In genomic region chr4:39699676-39700409, GRCh38 we compare ENCODE assay signal across 8 cellular contexts. TPM values are rescaled to one million over a fixed set of nuclear protein-coding genes. Genes with fewer than 3 reads are reported as not detected.
DNase-seq lines count a peak whose midpoint lies in the region; ATAC-seq, FAIRE-seq and TF ChIP-seq lines count a peak whose summit lies in the region.

No MANE protein-coding gene starts in this region.

- H3K27ac Mint-ChIP-seq in activated CD4-positive, alpha-beta T cell treated with anti-CD3 and anti-CD28 coated beads, Interleukin-2, amount 10 ng/mL, durations not matched to agents 24 days and 14 days: peak overlapping the region; percentile 99
- peak overlapping the region; percentile 88 for H3K27ac Mint-ChIP-seq in T-helper 1 cell treated with Interleukin-12 subunit alpha and Interleukin-12 subunit beta and Interleukin-4 antibody, amounts not matched to agents 30 μg/mL and 1 μg/mL, for 36 hours
- peak overlapping the region; percentile 80 to 83 for H3K27ac Mint-ChIP-seq in stimulated activated naive CD8-positive, alpha-beta T cell treated with anti-CD3 and anti-CD28 coated beads, Interleukin-15, amount 100 ng/mL, for 72 hours

- TF ChIP-seq CTCF in fibroblast of the aortic adventitia (IDR thresholded peaks at IDR 0.05; ENCODE audit: insufficient read depth, low read length): no peak

- ATAC-seq in stimulated activated naive CD8-positive, alpha-beta T cell treated with anti-CD3 and anti-CD28 coated beads, Interleukin-15, amount 100 ng/mL, for 72 hours: peak; percentile 39

- H3K36me3 Mint-ChIP-seq in activated CD4-positive, alpha-beta T cell treated with anti-CD3 and anti-CD28 coated beads, Interleukin-2, amount 10 ng/mL, durations not matched to agents 24 days and 14 days (ENCODE audit: low read depth): peaks cover 20% of the 10 kb centered on the region
- peaks cover 14% of the 10 kb centered on the region for H3K36me3 Mint-ChIP-seq in T-helper 1 cell treated with Interleukin-12 subunit alpha and Interleukin-12 subunit beta and Interleukin-4 antibody, amounts not matched to agents 30 μg/mL and 1 μg/mL, for 36 hours (ENCODE audit: low read depth)

- intact Hi-C loops in activated CD4-positive, alpha-beta T cell treated with anti-CD3 and anti-CD28 coated beads, Interleukin-2, amount 10 ng/mL, durations not matched to agents 24 days and 14 days (cut with micrococcal nuclease): loop anchor here (2.0 to 10.0 kb wide), 4 partner anchors 112 to 627 kb away; partner anchors contain the start of genes LIAS and RPL9

- peak overlapping the region; percentile 99 for H3K4me3 Mint-ChIP-seq in activated CD4-positive, alpha-beta T cell treated with anti-CD3 and anti-CD28 coated beads, Interleukin-2, amount 10 ng/mL, durations not matched to agents 24 days and 14 days
- H3K4me3 Mint-ChIP-seq in T-helper 1 cell treated with Interleukin-12 subunit alpha and Interleukin-12 subunit beta and Interleukin-4 antibody, amounts not matched to agents 30 μg/mL and 1 μg/mL, for 36 hours: peak overlapping the region; percentile 96
- H3K4me3 Mint-ChIP-seq in stimulated activated naive CD8-positive, alpha-beta T cell treated with anti-CD3 and anti-CD28 coated beads, Interleukin-15, amount 100 ng/mL, for 72 hours: peak overlapping the region; percentile 94 to 100

- no peaks in the 10 kb centered on the region for H3K27me3 Mint-ChIP-seq in activated CD4-positive, alpha-beta T cell treated with anti-CD3 and anti-CD28 coated beads, Interleukin-2, amount 10 ng/mL, durations not matched to agents 24 days and 14 days
- H3K27me3 Mint-ChIP-seq in T-helper 1 cell treated with Interleukin-12 subunit alpha and Interleukin-12 subunit beta and Interleukin-4 antibody, amounts not matched to agents 30 μg/mL and 1 μg/mL, for 36 hours (ENCODE audit: low read depth): no peaks in the 10 kb centered on the region
- H3K27me3 Mint-ChIP-seq in stimulated activated naive CD8-positive, alpha-beta T cell treated with anti-CD3 and anti-CD28 coated beads, Interleukin-15, amount 100 ng/mL, for 72 hours: no peaks in the 10 kb centered on the region

- peak overlapping the region; percentile 92 for H3K4me3 ChIP-seq in fibroblast of the aortic adventitia (ENCODE audit: low read depth, low read length)

- H3K9me3 Mint-ChIP-seq in activated CD4-positive, alpha-beta T cell treated with anti-CD3 and anti-CD28 coated beads, Interleukin-2, amount 10 ng/mL, durations not matched to agents 24 days and 14 days: no peaks in the 10 kb centered on the region
- H3K9me3 Mint-ChIP-seq in T-helper 1 cell treated with Interleukin-12 subunit alpha and Interleukin-12 subunit beta and Interleukin-4 antibody, amounts not matched to agents 30 μg/mL and 1 μg/mL, for 36 hours: no peaks in the 10 kb centered on the region
- H3K9me3 Mint-ChIP-seq in stimulated activated naive CD8-positive, alpha-beta T cell treated with anti-CD3 and anti-CD28 coated beads, Interleukin-15, amount 100 ng/mL, for 72 hours: no peaks in the 10 kb centered on the region

- no peak for FAIRE-seq in frontal cortex (lab: Jason Lieb, UNC)

- peaks cover 24% of the 10 kb centered on the region for H3K4me1 Mint-ChIP-seq in activated CD4-positive, alpha-beta T cell treated with anti-CD3 and anti-CD28 coated beads, Interleukin-2, amount 10 ng/mL, durations not matched to agents 24 days and 14 days
- peaks cover 26% of the 10 kb centered on the region for H3K4me1 Mint-ChIP-seq in T-helper 1 cell treated with Interleukin-12 subunit alpha and Interleukin-12 subunit beta and Interleukin-4 antibody, amounts not matched to agents 30 μg/mL and 1 μg/mL, for 36 hours (ENCODE audit: low read depth)
- H3K4me1 Mint-ChIP-seq in stimulated activated naive CD8-positive, alpha-beta T cell treated with anti-CD3 and anti-CD28 coated beads, Interleukin-15, amount 100 ng/mL, for 72 hours: peaks cover 37% of the 10 kb centered on the region

- DNase-seq in activated CD4-positive, alpha-beta T cell treated with anti-CD3 and anti-CD28 coated beads, Interleukin-2, amount 10 ng/mL, durations not matched to agents 24 days and 14 days: no peak
- DNase-seq in activated CD4-positive, alpha-beta T cell treated with anti-CD3 and anti-CD28 coated beads for 48 hours: no peak
- DNase-seq in fibroblast of the aortic adventitia (ENCODE audit: low read depth) (peak; percentile 39), NCI-H82 treated with DMSO at 0.1 percent for 48 hours (lab: John Stamatoyannopoulos, UW; ENCODE audit: unreplicated experiment) (no peak), frontal cortex (ENCODE audit: low spot score in 2 of 2) (no peak)
- DNase-seq in stimulated activated naive CD8-positive, alpha-beta T cell treated with anti-CD3 and anti-CD28 coated beads, Interleukin-15, amount 100 ng/mL, for 72 hours: no peak
- DNase-seq in activated CD4-positive, CD25-positive, alpha-beta regulatory T cell treated with anti-CD3 and anti-CD28 coated beads, Interleukin-2, amount 50 U/mL, for 72 hours: no peak

RNA-seq across cellular contexts. Expression of gene UBE2K, which starts 1.9 kb away (rescaled TPM):
- 99.4 and 106 TPM in 2 replicates for total RNA-seq in activated CD4-positive, alpha-beta T cell treated with anti-CD3 and anti-CD28 coated beads, Interleukin-2, amount 10 ng/mL, durations not matched to agents 24 days and 14 days
- total RNA-seq in fibroblast of the aortic adventitia (ENCODE audit: low replicate concordance) (22.7 and 27.7 TPM in 2 replicates), frontal cortex (93.8 TPM)
